18 cellular contexts compared by ENCODE assay signal in the genomic region with DNA sequence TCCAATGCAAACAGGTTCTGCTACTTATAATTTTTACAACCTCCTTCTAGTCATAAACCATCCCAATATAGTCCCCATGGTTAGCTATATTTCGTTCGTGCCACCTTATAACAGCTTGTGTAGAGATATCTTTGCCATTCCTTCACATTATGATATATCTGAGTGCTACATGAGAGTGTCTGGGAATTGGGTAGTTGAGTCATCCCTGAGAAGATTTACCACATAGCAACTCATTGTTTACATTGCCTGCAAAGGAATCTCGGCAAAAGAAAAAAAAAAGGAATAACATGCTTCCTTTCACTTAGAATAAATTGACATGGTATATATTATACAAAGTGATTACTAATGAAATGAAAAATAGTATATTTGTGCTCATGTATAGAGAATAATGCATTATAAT.
A peak's percentile ranks its signal among the peaks of the same experiment; 100 is the strongest.
DNase-seq lines count a peak whose midpoint lies in the region; ATAC-seq and TF ChIP-seq lines count a peak whose summit lies in the region.
"Had no signal": no experiment of that assay in that cellular context is flagged by ENCODE, and none has a peak within 500 bp of the region (broad histone marks: within the 10 kb centered on the region; RNA-seq: fewer than 3 reads in every experiment).

No MANE protein-coding gene starts in this region.

- intact Hi-C loops in left lung (cut with DNase I) = no loop called here

- H3K79me1 ChIP-seq in mesenchymal stem cell (replicated peaks; ENCODE audit: low read length, poor library complexity, severe bottlenecking) = no peaks in the 10 kb centered on the region

- no peak overlapping the region for H3K27ac Mint-ChIP-seq in activated naive CD4-positive, alpha-beta T cell treated with anti-CD3 and anti-CD28 coated beads, Interleukin-2, amount 50 U/mL, for 72 hours
- H3K27ac Mint-ChIP-seq: activated CD4-positive, alpha-beta memory T cell treated with anti-CD3 and anti-CD28 coated beads, Interleukin-2, amount 10 ng/mL, durations not matched to agents 7 days and 5 days; CD14-positive monocyte had no signal

- H3K36me3 ChIP-seq in mesenchymal stem cell (ENCODE audit: control insufficient read depth in 1 of 2, insufficient read depth in 2 of 2, low read depth in 1 of 2, low read length in 2 of 2) = no peaks in the 10 kb centered on the region
- H3K36me3 ChIP-seq in left lung = no peaks in the 10 kb centered on the region

- no peaks in the 10 kb centered on the region for H3K4me1 ChIP-seq in mesenchymal stem cell (ENCODE audit: control insufficient read depth, insufficient read depth, low read depth, low read length)
- H3K4me1 ChIP-seq in left lung = no peaks in the 10 kb centered on the region
- H3K4me1 ChIP-seq: parathyroid adenoma had no signal

- H2AK5ac ChIP-seq in mesenchymal stem cell (ENCODE audit: low read length, severe bottlenecking) = no peak overlapping the region

- H4K91ac ChIP-seq in mesenchymal stem cell (ENCODE audit: low read length) = no peak overlapping the region

- H2AFZ ChIP-seq in mesenchymal stem cell (ENCODE audit: low read depth, low read length) = no peak overlapping the region
- H2AFZ ChIP-seq: parathyroid adenoma had no signal

- no peak overlapping the region for H3K27ac ChIP-seq in mesenchymal stem cell (ENCODE audit: low read length, poor library complexity, severe bottlenecking)
- H3K27ac ChIP-seq in left lung = no peak overlapping the region
- H3K27ac ChIP-seq: parathyroid adenoma had no signal

- DNase-seq in AG09309 (ENCODE audit: low read depth) (peak; percentile 33), HT1080 (ENCODE audit: low read depth) (peak; percentile 84), cardiac fibroblast (ENCODE audit: low read depth in 2 of 2) (peak; percentile 60 to 86), mesenchymal stem cell (peak; percentile 86), left lung (no peak), GM10248 (ENCODE audit: extremely low spot score) (no peak), NCI-H82 treated with DMSO at 0.1 percent for 48 hours (lab: John Stamatoyannopoulos, UW; ENCODE audit: unreplicated experiment) (no peak)
- no peak for DNase-seq in activated naive CD4-positive, alpha-beta T cell treated with anti-CD3 and anti-CD28 coated beads, Interleukin-2, amount 50 U/mL, for 72 hours (ENCODE audit: low spot score in 2 of 2)
- DNase-seq: activated CD4-positive, alpha-beta memory T cell treated with anti-CD3 and anti-CD28 coated beads, Interleukin-2, amount 10 ng/mL, durations not matched to agents 7 days and 5 days; caudate nucleus; KG1; NCI-H1930; NCI-H774; SHP77 treated with DMSO at 0.1 percent for 48 hours; stimulated activated CD4-positive, alpha-beta T cell treated with anti-CD3 and anti-CD28 coated beads, Interleukin-1b, Interleukin-23, amount 100 ng/mL, for 48 hours; T1000 had no signal

- no peak overlapping the region for H2BK12ac ChIP-seq in mesenchymal stem cell (ENCODE audit: low read length in 2 of 2)

- no peak overlapping the region for H3K9ac ChIP-seq in mesenchymal stem cell (ENCODE audit: low read length)
- H3K9ac ChIP-seq: parathyroid adenoma had no signal

- H3K4me3 ChIP-seq in AG09309 (ENCODE audit: control insufficient read depth, low read depth, low read length) (no peak overlapping the region), cardiac fibroblast (replicated peaks in 1 of 2; ENCODE audit: low read depth in 2 of 2, low read length in 2 of 2) (no peak overlapping the region), mesenchymal stem cell (ENCODE audit: insufficient read depth in 1 of 2, low read depth in 1 of 2, low read length in 2 of 2) (no peak overlapping the region), left lung (no peak overlapping the region)

- no peaks in the 10 kb centered on the region for H3K27me3 ChIP-seq in mesenchymal stem cell (ENCODE audit: control insufficient read depth in 1 of 2, insufficient read depth in 1 of 2, low read length in 2 of 2)
- no peaks in the 10 kb centered on the region for H3K27me3 ChIP-seq in left lung

- H2BK5ac ChIP-seq in mesenchymal stem cell (ENCODE audit: low read depth, low read length, poor library complexity, severe bottlenecking) = no peak overlapping the region

- H4K8ac ChIP-seq in mesenchymal stem cell (ENCODE audit: low read length) = no peak overlapping the region

- no peak overlapping the region for H3K18ac ChIP-seq in mesenchymal stem cell (ENCODE audit: low read depth in 1 of 2, low read length in 2 of 2)

- WGBS in mesenchymal stem cell = no CpG with 5 or more reads among the region's 3 CpGs

- H2BK120ac ChIP-seq in mesenchymal stem cell (ENCODE audit: low read depth, low read length) = no peak overlapping the region

- H3K9me3 ChIP-seq in mesenchymal stem cell (ENCODE audit: control insufficient read depth, low read length) = no peaks in the 10 kb centered on the region
- no peaks in the 10 kb centered on the region for H3K9me3 ChIP-seq in left lung

- H3K23ac ChIP-seq in mesenchymal stem cell (ENCODE audit: low read length in 2 of 2) = no peak overlapping the region

- H3K4me2 ChIP-seq in mesenchymal stem cell (ENCODE audit: low read length, poor library complexity, severe bottlenecking) = no peak overlapping the region

- ATAC-seq in left lung = no peak
- no peak for ATAC-seq in activated naive CD4-positive, alpha-beta T cell treated with anti-CD3 and anti-CD28 coated beads, Interleukin-2, amount 50 U/mL, for 72 hours

- no peak overlapping the region for H3K14ac ChIP-seq in mesenchymal stem cell (ENCODE audit: low read length in 2 of 2)

- POLR2A ChIA-PET in GM10248 (lab: Yijun Ruan, JAX) = no interaction called here

- no peak for TF ChIP-seq CTCF in AG09309 (IDR thresholded peaks at IDR 0.05; ENCODE audit: control insufficient read depth, insufficient read depth, low read depth, low read length, missing control alignments)
- TF ChIP-seq CTCF in cardiac fibroblast (IDR thresholded peaks at IDR 0.05; ENCODE audit: low read depth, low read length) = no peak
- no peak for TF ChIP-seq CTCF in left lung (IDR thresholded peaks at IDR 0.05)
- no peak for TF ChIP-seq CTCF in GM10248 (IDR thresholded peaks at IDR 0.05; ENCODE audit: control extremely low read depth, extremely low read depth, low read depth, missing control alignments)

- no peaks in the 10 kb centered on the region for H3K9me3 Mint-ChIP-seq in activated naive CD4-positive, alpha-beta T cell treated with anti-CD3 and anti-CD28 coated beads, Interleukin-2, amount 50 U/mL, for 72 hours
- H3K9me3 Mint-ChIP-seq: activated CD4-positive, alpha-beta memory T cell treated with anti-CD3 and anti-CD28 coated beads, Interleukin-2, amount 10 ng/mL, durations not matched to agents 7 days and 5 days; CD14-positive monocyte had no signal

- H3K36me3 Mint-ChIP-seq in activated naive CD4-positive, alpha-beta T cell treated with anti-CD3 and anti-CD28 coated beads, Interleukin-2, amount 50 U/mL, for 72 hours = no peaks in the 10 kb centered on the region
- H3K36me3 Mint-ChIP-seq: CD14-positive monocyte had no signal

- CTCF ChIA-PET in GM10248 (lab: Yijun Ruan, JAX) = interaction anchor here (1.7 kb wide), 1 partner anchor 25 kb away, joined by 4 read pairs; no protein-coding TSS in a partner anchor

- H3K4ac ChIP-seq in mesenchymal stem cell (ENCODE audit: low read depth in 1 of 2, low read length in 2 of 2) = no peak overlapping the region

- no peak overlapping the region for H2BK15ac ChIP-seq in mesenchymal stem cell (ENCODE audit: low read depth, poor library complexity, severe bottlenecking)

Comparison
In these comparisons a context has a peak if more than half of its experiments do, and no peak if none do; other contexts are left out.
1. DNase-seq: peak in AG09309 (single experiment), HT1080 (single experiment), cardiac fibroblast (2 of 2) and mesenchymal stem cell (single experiment); none in left lung (0 of 2), GM10248 (single experiment), NCI-H82 treated with DMSO at 0.1 percent for 48 hours (single experiment) and activated naive CD4-positive, alpha-beta T cell treated with anti-CD3 and anti-CD28 coated beads, Interleukin-2, amount 50 U/mL, for 72 hours (0 of 2).